10 cellular contexts compared by ENCODE assay signal in the genomic region with DNA sequence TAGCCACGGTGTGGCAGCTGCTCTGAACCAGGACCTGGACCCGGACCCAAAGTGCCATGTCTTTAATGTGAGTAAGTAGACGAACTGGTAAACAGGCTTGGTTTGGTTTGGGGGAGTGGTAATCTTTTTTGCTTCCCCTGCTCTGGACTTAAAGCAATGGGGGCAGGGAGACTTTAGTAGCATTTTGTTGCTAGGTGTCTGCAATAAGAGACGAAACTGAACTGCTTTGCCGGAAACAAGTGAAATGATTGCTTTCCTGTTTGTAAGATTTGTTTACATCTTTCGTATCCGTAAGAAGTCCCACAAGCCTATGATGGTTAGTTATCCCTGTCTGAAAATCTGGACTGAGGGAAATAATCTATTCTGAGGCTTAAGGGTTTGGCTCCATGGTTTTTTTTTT. TPM values are rescaled to one million over a fixed set of nuclear protein-coding genes. Genes with fewer than 3 reads are reported as not detected.
DNase-seq lines count a peak whose midpoint lies in the region; ATAC-seq, FAIRE-seq and TF ChIP-seq lines count a peak whose summit lies in the region.
"Had no signal": no experiment of that assay in that cellular context is flagged by ENCODE, and none has a peak within 500 bp of the region (broad histone marks: within the 10 kb centered on the region; RNA-seq: fewer than 3 reads in every experiment).

No MANE protein-coding gene starts in this region.

- DNase-seq in A549 (ENCODE audit: low read depth in 1 of 2, low spot score in 1 of 2) (no peak), HCEC 1CT (peak; percentile 46), memory B cell (ENCODE audit: low spot score in 2 of 2) (no peak), UCSD-AML1 (lab: John Stamatoyannopoulos, UW; ENCODE audit: unreplicated experiment) (no peak), D721Med (ENCODE audit: insufficient read length, low spot score) (no peak), iPS-NIHi11 (ENCODE audit: low spot score) (no peak)
- DNase-seq in activated naive CD8-positive, alpha-beta T cell treated with anti-CD3 and anti-CD28 coated beads, Interleukin-2, amount 50 U/mL, for 24 hours: no peak
- DNase-seq: NCI-H2081 had no signal

- H3K4me2 ChIP-seq in A549: peak overlapping the region; percentile 95; the same call in 2 of the 3 replicates

- H3K27ac ChIP-seq in A549: no peak overlapping the region
- H3K27ac ChIP-seq: ascending aorta had no signal

- no peak overlapping the region for H3K4me3 ChIP-seq in A549
- H3K4me3 ChIP-seq: ascending aorta had no signal

- no peak for TF ChIP-seq POLR2A in A549 (IDR thresholded peaks at IDR 0.05; ENCODE audit: low read length)

- H3K4me1 Mint-ChIP-seq in activated naive CD8-positive, alpha-beta T cell treated with anti-CD3 and anti-CD28 coated beads, Interleukin-2, amount 50 U/mL, for 24 hours: peaks cover 77% of the 10 kb centered on the region
- H3K4me1 Mint-ChIP-seq in memory B cell: peaks cover 35% of the 10 kb centered on the region

- peaks cover 77% of the 10 kb centered on the region for H3K36me3 Mint-ChIP-seq in activated naive CD8-positive, alpha-beta T cell treated with anti-CD3 and anti-CD28 coated beads, Interleukin-2, amount 50 U/mL, for 24 hours (ENCODE audit: low read depth)
- H3K36me3 Mint-ChIP-seq in memory B cell: peaks cover 16% of the 10 kb centered on the region

- TF ChIP-seq RAD21 in A549 (conservative IDR thresholded peaks at IDR 0.05 in 1 of 2, IDR thresholded peaks at IDR 0.05 in 1 of 2): no peak

- POLR2A ChIA-PET in A549 (lab: Yijun Ruan, JAX): no interaction called here

- H3K4me1 ChIP-seq in A549: peaks cover 51% of the 10 kb centered on the region

- TF ChIP-seq CTCF in A549 (IDR thresholded peaks at IDR 0.05) (no peak), D721Med (IDR thresholded peaks at IDR 0.05; ENCODE audit: insufficient read depth, missing control alignments) (no peak)

- FAIRE-seq in A549 (lab: Jason Lieb, UNC): no peak
- no peak for FAIRE-seq in D721Med (lab: Jason Lieb, UNC)

- ATAC-seq in A549 (no peak), memory B cell (ENCODE audit: low read depth) (peak; percentile 7), GM18858 (IDR thresholded peaks at IDR 0.05; ENCODE audit: unreplicated experiment) (no peak)
- no peak for ATAC-seq in activated naive CD8-positive, alpha-beta T cell treated with anti-CD3 and anti-CD28 coated beads, Interleukin-2, amount 50 U/mL, for 24 hours

- CTCF ChIA-PET in A549 (lab: Yijun Ruan, JAX): interaction anchor here (0.6 to 15.7 kb wide), 9 partner anchors 10 to 151 kb away, joined by 3 to 185 read pairs (median 7); a partner anchor contains a TSS

- H3K27me3 Mint-ChIP-seq in activated naive CD8-positive, alpha-beta T cell treated with anti-CD3 and anti-CD28 coated beads, Interleukin-2, amount 50 U/mL, for 24 hours: no peaks in the 10 kb centered on the region
- no peaks in the 10 kb centered on the region for H3K27me3 Mint-ChIP-seq in memory B cell

- H3K4me3 Mint-ChIP-seq in activated naive CD8-positive, alpha-beta T cell treated with anti-CD3 and anti-CD28 coated beads, Interleukin-2, amount 50 U/mL, for 24 hours: peak overlapping the region; percentile 99
- H3K4me3 Mint-ChIP-seq in memory B cell: peak overlapping the region; percentile 37

- H3K9me3 Mint-ChIP-seq in activated naive CD8-positive, alpha-beta T cell treated with anti-CD3 and anti-CD28 coated beads, Interleukin-2, amount 50 U/mL, for 24 hours: no peaks in the 10 kb centered on the region
- no peaks in the 10 kb centered on the region for H3K9me3 Mint-ChIP-seq in memory B cell

- peak overlapping the region; percentile 99 for H3K27ac Mint-ChIP-seq in activated naive CD8-positive, alpha-beta T cell treated with anti-CD3 and anti-CD28 coated beads, Interleukin-2, amount 50 U/mL, for 24 hours
- peak overlapping the region; percentile 88 for H3K27ac Mint-ChIP-seq in memory B cell

- no peak for TF ChIP-seq EP300 in A549 (IDR thresholded peaks at IDR 0.05)

- 89% methylated on average over 7 of the region's 7 CpGs for WGBS in A549 (ENCODE audit: missing lambda C conversion rate)

- H3K9me3 ChIP-seq in A549: no peaks in the 10 kb centered on the region
- H3K9me3 ChIP-seq: ascending aorta had no signal

TF ChIP-seq in A549, 52 proteins besides CTCF, POLR2A, EP300 and RAD21:
- no peak for TF ChIP-seq KDM1A (IDR thresholded peaks at IDR 0.05; ENCODE audit: low read depth)
- TF ChIP-seq, protein P1, sequence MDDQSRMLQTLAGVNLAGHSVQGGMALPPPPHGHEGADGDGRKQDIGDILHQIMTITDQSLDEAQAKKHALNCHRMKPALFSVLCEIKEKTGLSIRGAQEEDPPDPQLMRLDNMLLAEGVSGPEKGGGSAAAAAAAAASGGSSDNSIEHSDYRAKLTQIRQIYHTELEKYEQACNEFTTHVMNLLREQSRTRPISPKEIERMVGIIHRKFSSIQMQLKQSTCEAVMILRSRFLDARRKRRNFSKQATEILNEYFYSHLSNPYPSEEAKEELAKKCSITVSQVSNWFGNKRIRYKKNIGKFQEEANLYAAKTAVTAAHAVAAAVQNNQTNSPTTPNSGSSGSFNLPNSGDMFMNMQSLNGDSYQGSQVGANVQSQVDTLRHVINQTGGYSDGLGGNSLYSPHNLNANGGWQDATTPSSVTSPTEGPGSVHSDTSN (IDR thresholded peaks at IDR 0.05): no peak
- no peak for TF ChIP-seq ZFP36 (IDR thresholded peaks at IDR 0.05; ENCODE audit: borderline replicate concordance, partially characterized antibody)

RNA-seq across cellular contexts. Expression of a gene that starts 21.5 kb away (rescaled TPM):
- polyA plus RNA-seq in A549 (2011; rRNA removed): 0.26 TPM in 1 of 2 replicates, not detected in the other
- not detected in 2 replicates for polyA plus RNA-seq in A549 (2012; cell fraction: cytosol; rRNA removed)
- 0.06 and 0.07 TPM in 2 replicates for polyA plus RNA-seq in A549 (2012; cell fraction: nucleus; rRNA removed)
- not detected in 3 replicates for polyA plus RNA-seq in A549 (2017; fragmentation: RNase III; extraction: RNeasy Plus Mini Kit Qiagen cat#74134 plus additional on column Dnase treatment)
- polyA minus RNA-seq in A549 (2011; rRNA and poly(A)+ RNA removed): not detected in 2 replicates

RNA-seq across cellular contexts. Expression of a gene that starts 23.8 kb away (rescaled TPM):
- 1.1 and 1.2 TPM in 2 replicates for polyA plus RNA-seq in A549 (2011; rRNA removed)
- 0.56 and 1.0 TPM in 2 replicates for polyA plus RNA-seq in A549 (2012; cell fraction: cytosol; rRNA removed)
- 0.54 and 0.76 TPM in 2 replicates for polyA plus RNA-seq in A549 (2012; cell fraction: nucleus; rRNA removed)
- polyA plus RNA-seq in A549 (2017; fragmentation: RNase III; extraction: RNeasy Plus Mini Kit Qiagen cat#74134 plus additional on column Dnase treatment): 1.1 to 2.0 TPM (median 1.3 TPM) in 3 replicates
- 1.4 and 2.2 TPM in 2 replicates for polyA minus RNA-seq in A549 (2011; rRNA and poly(A)+ RNA removed)

RNA-seq across cellular contexts. Expression of a gene that starts 24.3 kb away (rescaled TPM):
- polyA plus RNA-seq in A549 (2011; rRNA removed) (0.74 and 0.78 TPM in 2 replicates), A549 (2017; fragmentation: RNase III; extraction: RNeasy Plus Mini Kit Qiagen cat#74134 plus additional on column Dnase treatment) (0.30 to 0.59 TPM (median 0.41 TPM) in 3 replicates)
- 0.16 and 0.44 TPM in 2 replicates for polyA plus RNA-seq in A549 (2012; cell fraction: cytosol; rRNA removed)
- 0.26 and 0.36 TPM in 2 replicates for polyA plus RNA-seq in A549 (2012; cell fraction: nucleus; rRNA removed)
- 0.25 and 0.58 TPM in 2 replicates for polyA minus RNA-seq in A549 (2011; rRNA and poly(A)+ RNA removed)
